Comparison of ENCODE assay signal across 18 cellular contexts in genomic region chr19:644789-645188, GRCh38. TPM values are rescaled to one million over a fixed set of nuclear protein-coding genes. Genes with fewer than 3 reads are reported as not detected.
A peak's percentile ranks its signal among the peaks of the same experiment; 100 is the strongest.
DNase-seq lines count a peak whose midpoint lies in the region; ATAC-seq, FAIRE-seq and TF ChIP-seq lines count a peak whose summit lies in the region.
"Had no signal": no experiment of that assay in that cellular context is flagged by ENCODE, and none has a peak within 500 bp of the region (broad histone marks: within the 10 kb centered on the region; RNA-seq: fewer than 3 reads in every experiment).

No MANE protein-coding gene starts in this region.

- no peak for DNase-seq in activated naive CD4-positive, alpha-beta T cell treated with anti-CD3 and anti-CD28 coated beads for 36 hours
- no peak for DNase-seq in activated naive CD4-positive, alpha-beta T cell treated with anti-CD3 and anti-CD28 coated beads, Interleukin-2, amount 10 ng/mL, durations not matched to agents 7 days and 5 days
- DNase-seq in H1 (ENCODE audit: low read depth in 1 of 2, low spot score in 2 of 2) = no peak
- DNase-seq in stimulated activated naive B cell treated with anti-CD40 and anti-IgM and Interleukin-4, amounts not matched to agents 10 μg/mL and 1 μg/mL and 100 μg/mL, for 72 hours = no peak
- no peak for DNase-seq in GOT3 (lab: John Stamatoyannopoulos, UW)
- DNase-seq: C1 segment of cervical spinal cord, DMS 273 treated with DMSO at 0.1 percent for 48 hours, GDM1, MG63, NCI-H1092 treated with DMSO at 0.1 percent for 48 hours, NCI-H2227 treated with DMSO at 0.1 percent for 48 hours, NCI-H524, Right ventricle myocardium superior had no signal

- no peaks in the 10 kb centered on the region for H3K27me3 Mint-ChIP-seq in activated naive CD4-positive, alpha-beta T cell treated with anti-CD3 and anti-CD28 coated beads for 36 hours (ENCODE audit: low read depth)
- H3K27me3 Mint-ChIP-seq in activated naive CD4-positive, alpha-beta T cell treated with anti-CD3 and anti-CD28 coated beads, Interleukin-2, amount 10 ng/mL, durations not matched to agents 7 days and 5 days = no peaks in the 10 kb centered on the region
- H3K27me3 Mint-ChIP-seq in stimulated activated naive B cell treated with anti-CD40 and anti-IgM and Interleukin-4, amounts not matched to agents 10 μg/mL and 1 μg/mL and 100 μg/mL, for 72 hours = no peaks in the 10 kb centered on the region

- no peak overlapping the region for H3K14ac ChIP-seq in H1 (ENCODE audit: insufficient read length)

- no peak overlapping the region for H2BK5ac ChIP-seq in H1 (ENCODE audit: low read depth, low read length)

- no peak overlapping the region for H4K5ac ChIP-seq in H1 (ENCODE audit: insufficient read length, low read depth, low read length)

- peak overlapping the region; percentile 79; the same call in 1 of the 2 replicates for H4K8ac ChIP-seq in H1 (ENCODE audit: extremely low read depth, insufficient read depth, low read length)

- H4K20me1 ChIP-seq in H1 (replicated peaks in 1 of 2; ENCODE audit: control insufficient read depth in 1 of 2, insufficient read depth in 2 of 2, low read length in 2 of 2) = peaks cover 5 to 11% of the 10 kb centered on the region in 2 experiments

- no peak for TF ChIP-seq EP300 in H1 (IDR thresholded peaks at IDR 0.05; ENCODE audit: borderline replicate concordance in 1 of 2, low read depth in 2 of 2, low read length in 2 of 2)

- H3K4me2 ChIP-seq in H1 (ENCODE audit: insufficient read depth in 1 of 2, low read depth in 2 of 2, low read length in 2 of 2) = no peak overlapping the region

- H2AK5ac ChIP-seq in H1 (ENCODE audit: low read depth, low read length) = no peak overlapping the region

- no peak overlapping the region for H3K4ac ChIP-seq in H1 (replicated peaks; ENCODE audit: insufficient read length, low read depth, low read length)

- no peak overlapping the region for H3K18ac ChIP-seq in H1 (ENCODE audit: extremely low read depth, low read length)

- no peak overlapping the region for H3K4me3 Mint-ChIP-seq in activated naive CD4-positive, alpha-beta T cell treated with anti-CD3 and anti-CD28 coated beads for 36 hours
- H3K4me3 Mint-ChIP-seq in activated naive CD4-positive, alpha-beta T cell treated with anti-CD3 and anti-CD28 coated beads, Interleukin-2, amount 10 ng/mL, durations not matched to agents 7 days and 5 days = no peak overlapping the region
- H3K4me3 Mint-ChIP-seq in stimulated activated naive B cell treated with anti-CD40 and anti-IgM and Interleukin-4, amounts not matched to agents 10 μg/mL and 1 μg/mL and 100 μg/mL, for 72 hours = no peak overlapping the region

- H2BK120ac ChIP-seq in H1 (replicated peaks; ENCODE audit: low read depth, low read length) = no peak overlapping the region

- H3K27ac ChIP-seq in H1 (ENCODE audit: low read depth, low read length) = no peak overlapping the region
- H3K27ac ChIP-seq: 22Rv1 had no signal

- no peak overlapping the region for H2AFZ ChIP-seq in H1 (ENCODE audit: low read length)

- TF ChIP-seq CTCF in H1 (IDR thresholded peaks at IDR 0.05; ENCODE audit: control extremely low read depth in 1 of 3, insufficient read depth in 1 of 3, low read depth in 1 of 3, low read length in 3 of 3) = no peak

- peak overlapping the region; percentile 36 for H3K27ac Mint-ChIP-seq in activated naive CD4-positive, alpha-beta T cell treated with anti-CD3 and anti-CD28 coated beads for 36 hours
- no peak overlapping the region for H3K27ac Mint-ChIP-seq in activated naive CD4-positive, alpha-beta T cell treated with anti-CD3 and anti-CD28 coated beads, Interleukin-2, amount 10 ng/mL, durations not matched to agents 7 days and 5 days
- peak overlapping the region; percentile 71 for H3K27ac Mint-ChIP-seq in stimulated activated naive B cell treated with anti-CD40 and anti-IgM and Interleukin-4, amounts not matched to agents 10 μg/mL and 1 μg/mL and 100 μg/mL, for 72 hours

- 87% methylated on average over 14 of the region's 14 CpGs; no CpG with 5 or more reads in 1 of the 2 experiments for WGBS in H1 (ENCODE audit: extremely low coverage in 1 of 2, insufficient coverage in 1 of 2, insufficient read length in 1 of 2, insufficient replicate concordance in 2 of 2, low coverage in 1 of 2, low lambda C conversion rate in 2 of 2, missing lambda C conversion rate in 1 of 2), 2 experiments

- TF ChIP-seq RAD21 in H1 (IDR thresholded peaks at IDR 0.05 in 1 of 2, conservative IDR thresholded peaks at IDR 0.05 in 1 of 2; ENCODE audit: low read depth in 2 of 2, low read length in 2 of 2) = no peak

- CTCF ChIA-PET in activated naive CD4-positive, alpha-beta T cell treated with anti-CD3 and anti-CD28 coated beads for 36 hours (lab: Charles Lee) = no interaction called here
- CTCF ChIA-PET in activated naive CD4-positive, alpha-beta T cell treated with anti-CD3 and anti-CD28 coated beads, Interleukin-2, amount 10 ng/mL, durations not matched to agents 7 days and 5 days (lab: Charles Lee) = no interaction called here
- CTCF ChIA-PET in H1 (lab: Charles Lee; ENCODE audit: partially characterized antibody) = interaction anchor here (0.6 to 1.5 kb wide), 3 partner anchors 16 to 101 kb away, joined by 3 to 6 read pairs (median 4); partner anchors contain the start of gene GZMM

- no peak overlapping the region for H3K56ac ChIP-seq in H1 (replicated peaks; ENCODE audit: insufficient read length, low read depth, low read length)

- H3K9me3 Mint-ChIP-seq in activated naive CD4-positive, alpha-beta T cell treated with anti-CD3 and anti-CD28 coated beads for 36 hours = no peaks in the 10 kb centered on the region
- H3K9me3 Mint-ChIP-seq in activated naive CD4-positive, alpha-beta T cell treated with anti-CD3 and anti-CD28 coated beads, Interleukin-2, amount 10 ng/mL, durations not matched to agents 7 days and 5 days = no peaks in the 10 kb centered on the region
- no peaks in the 10 kb centered on the region for H3K9me3 Mint-ChIP-seq in stimulated activated naive B cell treated with anti-CD40 and anti-IgM and Interleukin-4, amounts not matched to agents 10 μg/mL and 1 μg/mL and 100 μg/mL, for 72 hours

- no peak overlapping the region for H3K9ac ChIP-seq in H1 (replicated peaks in 1 of 4; ENCODE audit: extremely low read depth in 1 of 4, low read depth in 3 of 4, low read length in 3 of 4)

- H4K91ac ChIP-seq in H1 (replicated peaks; ENCODE audit: insufficient read length, low read length) = no peak overlapping the region

- POLR2A ChIA-PET in H1 (lab: Charles Lee; ENCODE audit: partially characterized antibody) = interaction anchor here (0.7 to 1.0 kb wide), 4 partner anchors 29 to 165 kb away, joined by 3 to 4 read pairs (median 3); no protein-coding TSS in a partner anchor

- no peak overlapping the region for H2BK20ac ChIP-seq in H1 (ENCODE audit: low read length)

- H3K27me3 ChIP-seq in H1 (replicated peaks in 1 of 4; ENCODE audit: control insufficient read depth in 3 of 4, extremely low read depth in 1 of 4, insufficient read depth in 3 of 4, low read length in 3 of 4) = no peaks in the 10 kb centered on the region; a peak in 1 of 7 replicates
- H3K27me3 ChIP-seq: MG63 had no signal

- peaks cover 1% of the 10 kb centered on the region; the same call in 1 of the 2 replicates for H3K23me2 ChIP-seq in H1 (ENCODE audit: low read depth, low read length)

- intact Hi-C loops in activated naive CD4-positive, alpha-beta T cell treated with anti-CD3 and anti-CD28 coated beads for 36 hours (cut with micrococcal nuclease) = no loop called here

- peaks cover 2% of the 10 kb centered on the region for H3K4me1 Mint-ChIP-seq in activated naive CD4-positive, alpha-beta T cell treated with anti-CD3 and anti-CD28 coated beads for 36 hours (ENCODE audit: low read depth)
- no peaks in the 10 kb centered on the region for H3K4me1 Mint-ChIP-seq in activated naive CD4-positive, alpha-beta T cell treated with anti-CD3 and anti-CD28 coated beads, Interleukin-2, amount 10 ng/mL, durations not matched to agents 7 days and 5 days
- H3K4me1 Mint-ChIP-seq in stimulated activated naive B cell treated with anti-CD40 and anti-IgM and Interleukin-4, amounts not matched to agents 10 μg/mL and 1 μg/mL and 100 μg/mL, for 72 hours = peaks cover 2 to 11% of the 10 kb centered on the region in 2 donors

- FAIRE-seq in H1 (lab: Jason Lieb, UNC) = no peak
- FAIRE-seq: GM12891 had no signal

- H3K4me3 ChIP-seq in H1 (ENCODE audit: extremely low read depth in 1 of 4, insufficient read depth in 2 of 4, low read depth in 3 of 4, low read length in 4 of 4) = no peak overlapping the region
- H3K4me3 ChIP-seq: MG63, SK-N-MC had no signal

- H3K9me3 ChIP-seq in H1 (ENCODE audit: insufficient read depth in 2 of 2, low read depth in 1 of 2, low read length in 1 of 2) = no peaks in the 10 kb centered on the region
- H3K9me3 ChIP-seq: MG63 had no signal

- H2BK12ac ChIP-seq in H1 (ENCODE audit: low read depth, low read length) = no peak overlapping the region

- peaks cover 13% of the 10 kb centered on the region for H3K36me3 Mint-ChIP-seq in activated naive CD4-positive, alpha-beta T cell treated with anti-CD3 and anti-CD28 coated beads for 36 hours (ENCODE audit: low read depth)
- H3K36me3 Mint-ChIP-seq in activated naive CD4-positive, alpha-beta T cell treated with anti-CD3 and anti-CD28 coated beads, Interleukin-2, amount 10 ng/mL, durations not matched to agents 7 days and 5 days = peaks cover 10% of the 10 kb centered on the region
- peaks cover 23 to 36% of the 10 kb centered on the region in 2 donors for H3K36me3 Mint-ChIP-seq in stimulated activated naive B cell treated with anti-CD40 and anti-IgM and Interleukin-4, amounts not matched to agents 10 μg/mL and 1 μg/mL and 100 μg/mL, for 72 hours

- H3K36me3 ChIP-seq in H1 (ENCODE audit: control insufficient read depth in 2 of 4, insufficient read depth in 4 of 4, low read length in 3 of 4) = peaks cover 0 to 44% (median 16%) of the 10 kb centered on the region in 4 experiments; a peak in 6 of 8 replicates
- H3K36me3 ChIP-seq: MG63 had no signal

- H3K79me1 ChIP-seq in H1 (ENCODE audit: low read depth, low read length) = no peaks in the 10 kb centered on the region; the same call in 1 of the 2 replicates

- no peak for ATAC-seq in stimulated activated naive B cell treated with anti-CD40 and anti-IgM and Interleukin-4, amounts not matched to agents 10 μg/mL and 1 μg/mL and 100 μg/mL, for 72 hours (replicated peaks)
- no peak for ATAC-seq in HG02759 (IDR thresholded peaks at IDR 0.05; ENCODE audit: unreplicated experiment)

- H3K23ac ChIP-seq in H1 (ENCODE audit: insufficient read length) = no peak overlapping the region

- TF ChIP-seq POLR2A in H1 (IDR thresholded peaks at IDR 0.05; ENCODE audit: control extremely low read depth in 1 of 2, low read depth in 2 of 2, low read length in 2 of 2) = no peak

- H3K4me1 ChIP-seq in H1 (replicated peaks in 1 of 4; ENCODE audit: control insufficient read depth in 3 of 4, insufficient read depth in 4 of 4, low read length in 3 of 4) = no peaks in the 10 kb centered on the region; a peak in 1 of 7 replicates

- no peak overlapping the region for H2BK15ac ChIP-seq in H1 (ENCODE audit: low read length)

- no peaks in the 10 kb centered on the region for H3K79me2 ChIP-seq in H1 (ENCODE audit: control insufficient read depth in 1 of 2, insufficient read depth in 2 of 2, low read length in 2 of 2)

RNA-seq across cellular contexts. Expression of gene FGF22, which starts 5.1 kb away (rescaled TPM):
- total RNA-seq in activated naive CD4-positive, alpha-beta T cell treated with anti-CD3 and anti-CD28 coated beads for 36 hours = not detected
- 1.7 and 1.9 TPM in 2 replicates for total RNA-seq in H1 (2021; fragmentation: NEBNext Ultra II Directional; extraction: Animal tissue kit (Norgen Biotek cat#: 25700))
- 0.44 and 0.99 TPM in 2 replicates for polyA plus RNA-seq in H1 (2011; rRNA removed)
- polyA plus RNA-seq in H1 (2011; cell fraction: cytosol; rRNA removed) = 1.3 TPM
- 4.9 TPM for polyA plus RNA-seq in H1 (2011; cell fraction: nucleus; rRNA removed)
- polyA plus RNA-seq in H1 (2012, experiment 1 of 2) = 1.9 to 3.1 TPM (median 2.3 TPM) in 4 replicates
- 0.64 TPM for polyA plus RNA-seq in H1 (2012, experiment 2 of 2)
- 0.85 TPM for polyA plus RNA-seq in H1 (2013, experiment 1 of 2)
- polyA plus RNA-seq in H1 (2013, experiment 2 of 2) = 0.81 TPM
- polyA minus RNA-seq in H1 (2011; rRNA and poly(A)+ RNA removed) = 0.22 TPM in 1 of 2 replicates, not detected in the other
- polyA minus RNA-seq in H1 (2011; cell fraction: cytosol; rRNA and poly(A)+ RNA removed) = 0.73 TPM
- 0.90 TPM for polyA minus RNA-seq in H1 (2011; cell fraction: nucleus; rRNA and poly(A)+ RNA removed)
- total RNA-seq: Right ventricle myocardium superior had no signal
- polyA plus RNA-seq: AG04450 had no signal

RNA-seq across cellular contexts. Expression of gene POLRMT, which starts 11.5 kb away (rescaled TPM):
- total RNA-seq in activated naive CD4-positive, alpha-beta T cell treated with anti-CD3 and anti-CD28 coated beads for 36 hours = 10 to 100 TPM; 63.8 to 65.6 TPM
- total RNA-seq in H1 (2021; fragmentation: NEBNext Ultra II Directional; extraction: Animal tissue kit (Norgen Biotek cat#: 25700)) = 110 and 111 TPM in 2 replicates
- polyA plus RNA-seq in H1 (2011; rRNA removed) = 93.0 and 119 TPM in 2 replicates
- polyA plus RNA-seq in H1 (2011; cell fraction: cytosol; rRNA removed) = 84.7 TPM
- 444 TPM for polyA plus RNA-seq in H1 (2011; cell fraction: nucleus; rRNA removed)
- polyA plus RNA-seq in H1 (2012, experiment 1 of 2) = 84.6 to 159 TPM (median 148 TPM) in 4 replicates
- 84.5 TPM for polyA plus RNA-seq in H1 (2012, experiment 2 of 2)
- 105 TPM for polyA plus RNA-seq in H1 (2013, experiment 1 of 2)
- polyA plus RNA-seq in H1 (2013, experiment 2 of 2) = 97.6 TPM
- polyA minus RNA-seq in H1 (2011; rRNA and poly(A)+ RNA removed) = 132 and 217 TPM in 2 replicates
- polyA minus RNA-seq in H1 (2011; cell fraction: cytosol; rRNA and poly(A)+ RNA removed) = 86.2 TPM
- polyA minus RNA-seq in H1 (2011; cell fraction: nucleus; rRNA and poly(A)+ RNA removed) = 105 TPM

RNA-seq across cellular contexts. Expression of gene RNF126, which starts 18.2 kb away (rescaled TPM):
- 100 to 1,000 TPM in 1 of 2 experiments, 10 to 100 TPM in 1; 99.5 to 108 TPM for total RNA-seq in activated naive CD4-positive, alpha-beta T cell treated with anti-CD3 and anti-CD28 coated beads for 36 hours
- total RNA-seq in H1 (2021; fragmentation: NEBNext Ultra II Directional; extraction: Animal tissue kit (Norgen Biotek cat#: 25700)) = 64.7 and 68.0 TPM in 2 replicates
- polyA plus RNA-seq in H1 (2011; rRNA removed) = 21.8 and 56.5 TPM in 2 replicates
- polyA plus RNA-seq in H1 (2011; cell fraction: cytosol; rRNA removed) = 41.8 TPM
- polyA plus RNA-seq in H1 (2011; cell fraction: nucleus; rRNA removed) = 90.9 TPM
- 43.7 to 67.7 TPM (median 63.8 TPM) in 4 replicates for polyA plus RNA-seq in H1 (2012, experiment 1 of 2)
- polyA plus RNA-seq in H1 (2012, experiment 2 of 2) = 52.5 TPM
- polyA plus RNA-seq in H1 (2013, experiment 1 of 2) = 85.5 TPM
- 80.6 TPM for polyA plus RNA-seq in H1 (2013, experiment 2 of 2)
- polyA minus RNA-seq in H1 (2011; rRNA and poly(A)+ RNA removed) = 5.7 and 7.1 TPM in 2 replicates
- polyA minus RNA-seq in H1 (2011; cell fraction: cytosol; rRNA and poly(A)+ RNA removed) = 31.9 TPM
- polyA minus RNA-seq in H1 (2011; cell fraction: nucleus; rRNA and poly(A)+ RNA removed) = 33.1 TPM

RNA-seq across cellular contexts. Expression of gene FSTL3, which starts 31.4 kb away (rescaled TPM):
- 1 to 10 TPM; 9.3 to 9.8 TPM for total RNA-seq in activated naive CD4-positive, alpha-beta T cell treated with anti-CD3 and anti-CD28 coated beads for 36 hours
- total RNA-seq in H1 (2021; fragmentation: NEBNext Ultra II Directional; extraction: Animal tissue kit (Norgen Biotek cat#: 25700)) = 7.5 and 8.1 TPM in 2 replicates
- polyA plus RNA-seq in H1 (2011; rRNA removed) = 11.8 and 18.4 TPM in 2 replicates
- 15.2 TPM for polyA plus RNA-seq in H1 (2011; cell fraction: cytosol; rRNA removed)
- 40.2 TPM for polyA plus RNA-seq in H1 (2011; cell fraction: nucleus; rRNA removed)
- polyA plus RNA-seq in H1 (2012, experiment 1 of 2) = 4.8 to 11.0 TPM (median 9.1 TPM) in 4 replicates
- polyA plus RNA-seq in H1 (2012, experiment 2 of 2) = 6.6 TPM
- 5.0 TPM for polyA plus RNA-seq in H1 (2013, experiment 1 of 2)
- polyA plus RNA-seq in H1 (2013, experiment 2 of 2) = 4.6 TPM
- polyA minus RNA-seq in H1 (2011; rRNA and poly(A)+ RNA removed) = 1.9 and 2.3 TPM in 2 replicates
- polyA minus RNA-seq in H1 (2011; cell fraction: cytosol; rRNA and poly(A)+ RNA removed) = 7.6 TPM
- 7.0 TPM for polyA minus RNA-seq in H1 (2011; cell fraction: nucleus; rRNA and poly(A)+ RNA removed)

RNA-seq across cellular contexts. Expression of gene PRSS57, which starts 50.5 kb away (rescaled TPM):
- total RNA-seq in activated naive CD4-positive, alpha-beta T cell treated with anti-CD3 and anti-CD28 coated beads for 36 hours = not detected
- not detected in 2 replicates for total RNA-seq in H1 (2021; fragmentation: NEBNext Ultra II Directional; extraction: Animal tissue kit (Norgen Biotek cat#: 25700))
- polyA plus RNA-seq in H1 (2011; rRNA removed) = 0.09 TPM in 1 of 2 replicates, not detected in the other
- 0.18 TPM for polyA plus RNA-seq in H1 (2011; cell fraction: cytosol; rRNA removed)
- not detected for polyA plus RNA-seq in H1 (2011; cell fraction: nucleus; rRNA removed)
- polyA plus RNA-seq in H1 (2012, experiment 1 of 2) = not detected in 4 replicates
- polyA plus RNA-seq in H1 (2012, experiment 2 of 2) = not detected
- 0.04 TPM for polyA plus RNA-seq in H1 (2013, experiment 1 of 2)
- polyA plus RNA-seq in H1 (2013, experiment 2 of 2) = 0.07 TPM
- polyA minus RNA-seq in H1 (2011; rRNA and poly(A)+ RNA removed) = 0.22 TPM in 1 of 2 replicates, not detected in the other
- not detected for polyA minus RNA-seq in H1 (2011; cell fraction: cytosol; rRNA and poly(A)+ RNA removed)
- not detected for polyA minus RNA-seq in H1 (2011; cell fraction: nucleus; rRNA and poly(A)+ RNA removed)
- total RNA-seq: Right ventricle myocardium superior had no signal
- polyA plus RNA-seq: AG04450 had no signal
